In the genomic region with DNA sequence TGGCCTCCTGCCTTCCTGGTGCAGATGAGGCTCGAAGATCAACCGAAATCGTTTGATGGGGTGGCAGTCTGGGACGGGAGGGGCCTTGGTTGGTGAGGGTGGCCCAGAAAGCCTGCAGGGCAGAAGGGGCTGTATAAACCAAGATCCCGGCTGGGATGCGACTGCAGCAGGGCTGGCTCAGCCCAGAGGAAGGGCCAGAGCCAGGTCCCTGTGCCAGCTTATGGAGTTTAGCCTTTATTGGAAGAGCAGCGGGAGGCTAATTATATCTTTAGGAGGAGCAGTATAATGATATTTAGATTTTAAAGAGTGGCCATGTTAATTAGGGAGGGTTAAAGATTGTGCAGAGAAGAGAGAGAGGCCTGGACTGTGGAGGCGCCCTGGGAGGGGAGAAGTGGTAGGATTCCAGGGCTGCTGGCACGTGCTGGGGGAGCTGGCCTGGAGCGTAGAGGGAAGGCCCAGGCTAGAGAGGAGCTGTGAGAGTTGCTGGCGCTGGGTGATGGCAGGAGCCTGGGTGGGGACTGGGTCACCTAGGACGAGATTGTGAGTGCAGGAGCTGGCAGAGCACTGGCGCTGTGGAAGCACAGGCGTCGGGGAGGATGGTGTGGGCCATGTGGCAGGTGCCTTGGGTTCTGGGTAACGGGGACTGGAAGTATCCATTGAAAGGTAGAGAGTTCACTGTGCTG, we compare ENCODE assay signal across 18 cellular contexts.
"Had no signal": no experiment of that assay in that cellular context is flagged by ENCODE, and none has a peak within 500 bp of the region (broad histone marks: within the 10 kb centered on the region; RNA-seq: fewer than 3 reads in every experiment).

No MANE protein-coding gene starts in this region.

- H2AFZ ChIP-seq: parathyroid adenoma had no signal

- H3K27ac ChIP-seq: coronary artery, neutrophil, parathyroid adenoma, tibial artery had no signal

- H3K9me3 ChIP-seq: neutrophil, tibial artery had no signal

- H3K4me3 ChIP-seq: coronary artery, lung, tibial artery had no signal

- H3K36me3 ChIP-seq: neutrophil had no signal

- H3K4me1 ChIP-seq: parathyroid adenoma, tibial artery had no signal

- H3K9ac ChIP-seq: parathyroid adenoma had no signal

- ATAC-seq: activated CD8-positive, alpha-beta memory T cell treated with anti-CD3 and anti-CD28 coated beads, Interleukin-2, amount 10 ng/mL, durations not matched to agents 7 days and 5 days; stimulated activated memory B cell treated with anti-CD40 and anti-IgM and Interleukin-4, amounts not matched to agents 10 μg/mL and 1 μg/mL and 100 μg/mL, for 72 hours had no signal

- H3K27me3 ChIP-seq: neutrophil, tibial artery had no signal

- DNase-seq: activated CD4-positive, alpha-beta memory T cell treated with anti-CD3 and anti-CD28 coated beads for 36 hours; activated CD4-positive, alpha-beta T cell treated with anti-CD3 and anti-CD28 coated beads for 1 hour; activated CD8-positive, alpha-beta memory T cell treated with anti-CD3 and anti-CD28 coated beads, Interleukin-2, amount 10 ng/mL, durations not matched to agents 7 days and 5 days; activated T-cell treated with anti-CD3 and anti-CD28 coated beads, Interleukin-2, amount 50 U/mL, for 1 hour; central memory CD4-positive, alpha-beta T cell; effector CD8-positive, alpha-beta T cell; foreskin fibroblast; immature natural killer cell; naive B cell; retina; stimulated activated CD4-positive, alpha-beta T cell treated with anti-CD3 and anti-CD28 coated beads, Interleukin-2, amount 100 ng/mL, for 48 hours; T-helper 1 cell; tibial artery had no signal
